1 cellular context compared by ENCODE assay signal in the genomic region with DNA sequence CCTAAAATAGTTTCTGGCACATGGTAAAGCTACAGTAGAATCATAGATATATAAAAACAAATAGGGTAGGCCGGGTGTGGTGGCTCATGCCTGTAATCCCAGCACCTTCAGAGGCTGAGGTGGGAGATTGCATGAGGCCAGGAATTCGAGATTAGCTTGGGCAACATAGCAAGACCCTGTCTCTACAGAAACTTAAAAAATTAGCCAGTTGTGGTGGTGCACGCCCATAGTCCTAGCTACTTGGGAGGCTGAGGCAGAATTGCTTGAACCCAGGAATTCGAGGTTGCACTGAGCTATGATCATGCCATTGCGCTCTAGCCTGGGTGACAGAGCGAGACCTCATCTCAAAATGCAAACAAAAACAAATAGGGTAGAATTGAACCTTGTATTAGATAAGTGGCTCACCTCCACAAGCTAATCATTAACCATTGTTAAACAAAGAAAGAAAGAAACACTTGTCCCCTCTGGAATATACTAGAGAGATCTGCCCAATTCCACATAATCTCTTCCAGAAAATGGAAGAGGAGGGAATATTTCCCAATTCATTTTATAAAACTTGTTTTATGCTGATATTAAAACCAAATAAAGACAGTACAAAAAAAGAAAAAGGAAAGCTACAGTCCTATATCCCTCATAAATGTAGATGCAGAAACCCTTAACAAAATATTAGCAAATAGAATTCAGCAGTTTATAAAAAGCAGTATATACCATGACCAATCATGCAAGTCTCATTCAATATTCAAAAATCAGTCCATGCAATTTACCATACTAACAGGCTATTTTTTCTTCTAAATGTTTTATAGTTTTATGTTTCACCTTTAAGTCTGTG.
TF ChIP-seq lines count a peak whose summit lies in the region.

No MANE protein-coding gene starts in this region.

TF ChIP-seq in HepG2, 621 proteins besides CTCF, POLR2A, EP300 and RAD21 (continued from another document and continues in another):
- TF ChIP-seq ZNF101 (CRISPR knock-in tag; IDR thresholded peaks at IDR 0.05; ENCODE audit: borderline replicate concordance, low read depth) (no peak), ZNF354B (CRISPR knock-in tag; IDR thresholded peaks at IDR 0.05) (no peak), NFYB (CRISPR knock-in tag; IDR thresholded peaks at IDR 0.05) (no peak), MTA3 (CRISPR knock-in tag; IDR thresholded peaks at IDR 0.05) (no peak), BHLHE40 (IDR thresholded peaks at IDR 0.05; ENCODE audit: low read length) (no peak), GPN1 (CRISPR knock-in tag; IDR thresholded peaks at IDR 0.05; ENCODE audit: borderline replicate concordance) (no peak), ZNF274 (CRISPR knock-in tag; IDR thresholded peaks at IDR 0.05) (0 out of 2 replicates have a peak, but pooled peaks have one; percentile 55), NBN (conservative IDR thresholded peaks at IDR 0.05) (no peak), ZKSCAN5 (CRISPR knock-in tag; IDR thresholded peaks at IDR 0.05) (peak; percentile 92; the same call in 1 of the 2 replicates), ZNF431 (CRISPR knock-in tag; IDR thresholded peaks at IDR 0.05; ENCODE audit: borderline replicate concordance, low read depth) (no peak; the same call in 1 of the 2 replicates), PRMT3 (CRISPR knock-in tag; IDR thresholded peaks at IDR 0.05; ENCODE audit: borderline replicate concordance, low read depth) (no peak), ZNF598 (CRISPR knock-in tag; IDR thresholded peaks at IDR 0.05; ENCODE audit: borderline replicate concordance) (peak; percentile 79; the same call in 1 of the 2 replicates), ZNF619 (CRISPR knock-in tag; IDR thresholded peaks at IDR 0.05) (0 out of 2 replicates have a peak, but pooled peaks have one; percentile 69), BORCS8-MEF2B (CRISPR knock-in tag; IDR thresholded peaks at IDR 0.05) (peak; percentile 83; the same call in 1 of the 2 replicates), SNAI1 (CRISPR knock-in tag; IDR thresholded peaks at IDR 0.05; ENCODE audit: borderline replicate concordance) (no peak), ZSCAN25 (CRISPR knock-in tag; IDR thresholded peaks at IDR 0.05) (peak; percentile 46; the same call in 1 of the 2 replicates), ZNF292 (CRISPR knock-in tag; IDR thresholded peaks at IDR 0.05; ENCODE audit: borderline replicate concordance, low read depth) (peak; percentile 99), NFIC (IDR thresholded peaks at IDR 0.05; ENCODE audit: low read length) (no peak), WIZ (CRISPR knock-in tag; IDR thresholded peaks at IDR 0.05) (no peak; the same call in 1 of the 2 replicates), GATAD2A (CRISPR knock-in tag; IDR thresholded peaks at IDR 0.05) (peak; percentile 96), ZNF138 (CRISPR knock-in tag; IDR thresholded peaks at IDR 0.05; ENCODE audit: low read depth) (no peak), ZIK1 (CRISPR knock-in tag; IDR thresholded peaks at IDR 0.05; ENCODE audit: borderline replicate concordance, low read depth) (no peak)
- TF ChIP-seq, protein P1, sequence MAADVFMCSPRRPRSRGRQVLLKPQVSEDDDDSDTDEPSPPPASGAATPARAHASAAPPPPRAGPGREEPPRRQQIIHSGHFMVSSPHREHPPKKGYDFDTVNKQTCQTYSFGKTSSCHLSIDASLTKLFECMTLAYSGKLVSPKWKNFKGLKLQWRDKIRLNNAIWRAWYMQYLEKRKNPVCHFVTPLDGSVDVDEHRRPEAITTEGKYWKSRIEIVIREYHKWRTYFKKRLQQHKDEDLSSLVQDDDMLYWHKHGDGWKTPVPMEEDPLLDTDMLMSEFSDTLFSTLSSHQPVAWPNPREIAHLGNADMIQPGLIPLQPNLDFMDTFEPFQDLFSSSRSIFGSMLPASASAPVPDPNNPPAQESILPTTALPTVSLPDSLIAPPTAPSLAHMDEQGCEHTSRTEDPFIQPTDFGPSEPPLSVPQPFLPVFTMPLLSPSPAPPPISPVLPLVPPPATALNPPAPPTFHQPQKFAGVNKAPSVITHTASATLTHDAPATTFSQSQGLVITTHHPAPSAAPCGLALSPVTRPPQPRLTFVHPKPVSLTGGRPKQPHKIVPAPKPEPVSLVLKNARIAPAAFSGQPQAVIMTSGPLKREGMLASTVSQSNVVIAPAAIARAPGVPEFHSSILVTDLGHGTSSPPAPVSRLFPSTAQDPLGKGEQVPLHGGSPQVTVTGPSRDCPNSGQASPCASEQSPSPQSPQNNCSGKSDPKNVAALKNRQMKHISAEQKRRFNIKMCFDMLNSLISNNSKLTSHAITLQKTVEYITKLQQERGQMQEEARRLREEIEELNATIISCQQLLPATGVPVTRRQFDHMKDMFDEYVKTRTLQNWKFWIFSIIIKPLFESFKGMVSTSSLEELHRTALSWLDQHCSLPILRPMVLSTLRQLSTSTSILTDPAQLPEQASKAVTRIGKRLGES (CRISPR knock-in tag; IDR thresholded peaks at IDR 0.05; ENCODE audit: borderline replicate concordance) = 0 out of 2 replicates have a peak, but pooled peaks have one; percentile 50
- TF ChIP-seq, protein P2, sequence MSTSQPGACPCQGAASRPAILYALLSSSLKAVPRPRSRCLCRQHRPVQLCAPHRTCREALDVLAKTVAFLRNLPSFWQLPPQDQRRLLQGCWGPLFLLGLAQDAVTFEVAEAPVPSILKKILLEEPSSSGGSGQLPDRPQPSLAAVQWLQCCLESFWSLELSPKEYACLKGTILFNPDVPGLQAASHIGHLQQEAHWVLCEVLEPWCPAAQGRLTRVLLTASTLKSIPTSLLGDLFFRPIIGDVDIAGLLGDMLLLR (CRISPR knock-in tag; IDR thresholded peaks at IDR 0.05) = no peak
- TF ChIP-seq, protein P3, sequence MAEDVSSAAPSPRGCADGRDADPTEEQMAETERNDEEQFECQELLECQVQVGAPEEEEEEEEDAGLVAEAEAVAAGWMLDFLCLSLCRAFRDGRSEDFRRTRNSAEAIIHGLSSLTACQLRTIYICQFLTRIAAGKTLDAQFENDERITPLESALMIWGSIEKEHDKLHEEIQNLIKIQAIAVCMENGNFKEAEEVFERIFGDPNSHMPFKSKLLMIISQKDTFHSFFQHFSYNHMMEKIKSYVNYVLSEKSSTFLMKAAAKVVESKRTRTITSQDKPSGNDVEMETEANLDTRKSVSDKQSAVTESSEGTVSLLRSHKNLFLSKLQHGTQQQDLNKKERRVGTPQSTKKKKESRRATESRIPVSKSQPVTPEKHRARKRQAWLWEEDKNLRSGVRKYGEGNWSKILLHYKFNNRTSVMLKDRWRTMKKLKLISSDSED (CRISPR knock-in tag; IDR thresholded peaks at IDR 0.05) = no peak
- TF ChIP-seq, protein P4, sequence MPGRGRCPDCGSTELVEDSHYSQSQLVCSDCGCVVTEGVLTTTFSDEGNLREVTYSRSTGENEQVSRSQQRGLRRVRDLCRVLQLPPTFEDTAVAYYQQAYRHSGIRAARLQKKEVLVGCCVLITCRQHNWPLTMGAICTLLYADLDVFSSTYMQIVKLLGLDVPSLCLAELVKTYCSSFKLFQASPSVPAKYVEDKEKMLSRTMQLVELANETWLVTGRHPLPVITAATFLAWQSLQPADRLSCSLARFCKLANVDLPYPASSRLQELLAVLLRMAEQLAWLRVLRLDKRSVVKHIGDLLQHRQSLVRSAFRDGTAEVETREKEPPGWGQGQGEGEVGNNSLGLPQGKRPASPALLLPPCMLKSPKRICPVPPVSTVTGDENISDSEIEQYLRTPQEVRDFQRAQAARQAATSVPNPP (CRISPR knock-in tag; IDR thresholded peaks at IDR 0.05) = no peak; the same call in 1 of the 2 replicates
- TF ChIP-seq, protein P5, sequence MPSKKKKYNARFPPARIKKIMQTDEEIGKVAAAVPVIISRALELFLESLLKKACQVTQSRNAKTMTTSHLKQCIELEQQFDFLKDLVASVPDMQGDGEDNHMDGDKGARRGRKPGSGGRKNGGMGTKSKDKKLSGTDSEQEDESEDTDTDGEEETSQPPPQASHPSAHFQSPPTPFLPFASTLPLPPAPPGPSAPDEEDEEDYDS (CRISPR knock-in tag; IDR thresholded peaks at IDR 0.05) = peak; percentile 87
- TF ChIP-seq, protein P6, sequence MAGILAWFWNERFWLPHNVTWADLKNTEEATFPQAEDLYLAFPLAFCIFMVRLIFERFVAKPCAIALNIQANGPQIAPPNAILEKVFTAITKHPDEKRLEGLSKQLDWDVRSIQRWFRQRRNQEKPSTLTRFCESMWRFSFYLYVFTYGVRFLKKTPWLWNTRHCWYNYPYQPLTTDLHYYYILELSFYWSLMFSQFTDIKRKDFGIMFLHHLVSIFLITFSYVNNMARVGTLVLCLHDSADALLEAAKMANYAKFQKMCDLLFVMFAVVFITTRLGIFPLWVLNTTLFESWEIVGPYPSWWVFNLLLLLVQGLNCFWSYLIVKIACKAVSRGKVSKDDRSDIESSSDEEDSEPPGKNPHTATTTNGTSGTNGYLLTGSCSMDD (CRISPR knock-in tag; IDR thresholded peaks at IDR 0.05) = no peak
- TF ChIP-seq, protein P7, sequence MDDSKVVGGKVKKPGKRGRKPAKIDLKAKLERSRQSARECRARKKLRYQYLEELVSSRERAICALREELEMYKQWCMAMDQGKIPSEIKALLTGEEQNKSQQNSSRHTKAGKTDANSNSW (CRISPR knock-in tag; IDR thresholded peaks at IDR 0.05; ENCODE audit: borderline replicate concordance) = no peak
- TF ChIP-seq, protein P8, sequence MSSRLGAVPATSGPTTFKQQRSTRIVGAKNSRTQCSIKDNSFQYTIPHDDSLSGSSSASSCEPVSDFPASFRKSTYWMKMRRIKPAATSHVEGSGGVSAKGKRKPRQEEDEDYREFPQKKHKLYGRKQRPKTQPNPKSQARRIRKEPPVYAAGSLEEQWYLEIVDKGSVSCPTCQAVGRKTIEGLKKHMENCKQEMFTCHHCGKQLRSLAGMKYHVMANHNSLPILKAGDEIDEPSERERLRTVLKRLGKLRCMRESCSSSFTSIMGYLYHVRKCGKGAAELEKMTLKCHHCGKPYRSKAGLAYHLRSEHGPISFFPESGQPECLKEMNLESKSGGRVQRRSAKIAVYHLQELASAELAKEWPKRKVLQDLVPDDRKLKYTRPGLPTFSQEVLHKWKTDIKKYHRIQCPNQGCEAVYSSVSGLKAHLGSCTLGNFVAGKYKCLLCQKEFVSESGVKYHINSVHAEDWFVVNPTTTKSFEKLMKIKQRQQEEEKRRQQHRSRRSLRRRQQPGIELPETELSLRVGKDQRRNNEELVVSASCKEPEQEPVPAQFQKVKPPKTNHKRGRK (CRISPR knock-in tag; IDR thresholded peaks at IDR 0.05) = no peak
- TF ChIP-seq, protein P9, sequence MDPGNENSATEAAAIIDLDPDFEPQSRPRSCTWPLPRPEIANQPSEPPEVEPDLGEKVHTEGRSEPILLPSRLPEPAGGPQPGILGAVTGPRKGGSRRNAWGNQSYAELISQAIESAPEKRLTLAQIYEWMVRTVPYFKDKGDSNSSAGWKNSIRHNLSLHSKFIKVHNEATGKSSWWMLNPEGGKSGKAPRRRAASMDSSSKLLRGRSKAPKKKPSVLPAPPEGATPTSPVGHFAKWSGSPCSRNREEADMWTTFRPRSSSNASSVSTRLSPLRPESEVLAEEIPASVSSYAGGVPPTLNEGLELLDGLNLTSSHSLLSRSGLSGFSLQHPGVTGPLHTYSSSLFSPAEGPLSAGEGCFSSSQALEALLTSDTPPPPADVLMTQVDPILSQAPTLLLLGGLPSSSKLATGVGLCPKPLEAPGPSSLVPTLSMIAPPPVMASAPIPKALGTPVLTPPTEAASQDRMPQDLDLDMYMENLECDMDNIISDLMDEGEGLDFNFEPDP (CRISPR knock-in tag; conservative IDR thresholded peaks at IDR 0.05) = no peak
- TF ChIP-seq, protein P10, sequence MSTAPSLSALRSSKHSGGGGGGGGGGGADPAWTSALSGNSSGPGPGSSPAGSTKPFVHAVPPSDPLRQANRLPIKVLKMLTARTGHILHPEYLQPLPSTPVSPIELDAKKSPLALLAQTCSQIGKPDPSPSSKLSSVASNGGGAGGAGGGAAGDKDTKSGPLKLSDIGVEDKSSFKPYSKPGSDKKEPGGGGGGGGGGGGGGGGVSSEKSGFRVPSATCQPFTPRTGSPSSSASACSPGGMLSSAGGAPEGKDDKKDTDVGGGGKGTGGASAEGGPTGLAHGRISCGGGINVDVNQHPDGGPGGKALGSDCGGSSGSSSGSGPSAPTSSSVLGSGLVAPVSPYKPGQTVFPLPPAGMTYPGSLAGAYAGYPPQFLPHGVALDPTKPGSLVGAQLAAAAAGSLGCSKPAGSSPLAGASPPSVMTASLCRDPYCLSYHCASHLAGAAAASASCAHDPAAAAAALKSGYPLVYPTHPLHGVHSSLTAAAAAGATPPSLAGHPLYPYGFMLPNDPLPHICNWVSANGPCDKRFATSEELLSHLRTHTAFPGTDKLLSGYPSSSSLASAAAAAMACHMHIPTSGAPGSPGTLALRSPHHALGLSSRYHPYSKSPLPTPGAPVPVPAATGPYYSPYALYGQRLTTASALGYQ (CRISPR knock-in tag; IDR thresholded peaks at IDR 0.05) = peak; percentile 82
- TF ChIP-seq, protein P11, sequence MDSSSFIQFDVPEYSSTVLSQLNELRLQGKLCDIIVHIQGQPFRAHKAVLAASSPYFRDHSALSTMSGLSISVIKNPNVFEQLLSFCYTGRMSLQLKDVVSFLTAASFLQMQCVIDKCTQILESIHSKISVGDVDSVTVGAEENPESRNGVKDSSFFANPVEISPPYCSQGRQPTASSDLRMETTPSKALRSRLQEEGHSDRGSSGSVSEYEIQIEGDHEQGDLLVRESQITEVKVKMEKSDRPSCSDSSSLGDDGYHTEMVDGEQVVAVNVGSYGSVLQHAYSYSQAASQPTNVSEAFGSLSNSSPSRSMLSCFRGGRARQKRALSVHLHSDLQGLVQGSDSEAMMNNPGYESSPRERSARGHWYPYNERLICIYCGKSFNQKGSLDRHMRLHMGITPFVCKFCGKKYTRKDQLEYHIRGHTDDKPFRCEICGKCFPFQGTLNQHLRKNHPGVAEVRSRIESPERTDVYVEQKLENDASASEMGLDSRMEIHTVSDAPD (CRISPR knock-in tag; IDR thresholded peaks at IDR 0.05) = no peak
- TF ChIP-seq, protein P12, sequence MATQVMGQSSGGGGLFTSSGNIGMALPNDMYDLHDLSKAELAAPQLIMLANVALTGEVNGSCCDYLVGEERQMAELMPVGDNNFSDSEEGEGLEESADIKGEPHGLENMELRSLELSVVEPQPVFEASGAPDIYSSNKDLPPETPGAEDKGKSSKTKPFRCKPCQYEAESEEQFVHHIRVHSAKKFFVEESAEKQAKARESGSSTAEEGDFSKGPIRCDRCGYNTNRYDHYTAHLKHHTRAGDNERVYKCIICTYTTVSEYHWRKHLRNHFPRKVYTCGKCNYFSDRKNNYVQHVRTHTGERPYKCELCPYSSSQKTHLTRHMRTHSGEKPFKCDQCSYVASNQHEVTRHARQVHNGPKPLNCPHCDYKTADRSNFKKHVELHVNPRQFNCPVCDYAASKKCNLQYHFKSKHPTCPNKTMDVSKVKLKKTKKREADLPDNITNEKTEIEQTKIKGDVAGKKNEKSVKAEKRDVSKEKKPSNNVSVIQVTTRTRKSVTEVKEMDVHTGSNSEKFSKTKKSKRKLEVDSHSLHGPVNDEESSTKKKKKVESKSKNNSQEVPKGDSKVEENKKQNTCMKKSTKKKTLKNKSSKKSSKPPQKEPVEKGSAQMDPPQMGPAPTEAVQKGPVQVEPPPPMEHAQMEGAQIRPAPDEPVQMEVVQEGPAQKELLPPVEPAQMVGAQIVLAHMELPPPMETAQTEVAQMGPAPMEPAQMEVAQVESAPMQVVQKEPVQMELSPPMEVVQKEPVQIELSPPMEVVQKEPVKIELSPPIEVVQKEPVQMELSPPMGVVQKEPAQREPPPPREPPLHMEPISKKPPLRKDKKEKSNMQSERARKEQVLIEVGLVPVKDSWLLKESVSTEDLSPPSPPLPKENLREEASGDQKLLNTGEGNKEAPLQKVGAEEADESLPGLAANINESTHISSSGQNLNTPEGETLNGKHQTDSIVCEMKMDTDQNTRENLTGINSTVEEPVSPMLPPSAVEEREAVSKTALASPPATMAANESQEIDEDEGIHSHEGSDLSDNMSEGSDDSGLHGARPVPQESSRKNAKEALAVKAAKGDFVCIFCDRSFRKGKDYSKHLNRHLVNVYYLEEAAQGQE (IDR thresholded peaks at IDR 0.05; ENCODE audit: borderline replicate concordance in 1 of 2, low read depth in 1 of 2, low read length in 2 of 2) = no peak; a peak in 1 of 4 replicates
- TF ChIP-seq, protein P13, sequence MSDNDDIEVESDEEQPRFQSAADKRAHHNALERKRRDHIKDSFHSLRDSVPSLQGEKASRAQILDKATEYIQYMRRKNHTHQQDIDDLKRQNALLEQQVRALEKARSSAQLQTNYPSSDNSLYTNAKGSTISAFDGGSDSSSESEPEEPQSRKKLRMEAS (IDR thresholded peaks at IDR 0.05) = no peak
